In the genomic region with DNA sequence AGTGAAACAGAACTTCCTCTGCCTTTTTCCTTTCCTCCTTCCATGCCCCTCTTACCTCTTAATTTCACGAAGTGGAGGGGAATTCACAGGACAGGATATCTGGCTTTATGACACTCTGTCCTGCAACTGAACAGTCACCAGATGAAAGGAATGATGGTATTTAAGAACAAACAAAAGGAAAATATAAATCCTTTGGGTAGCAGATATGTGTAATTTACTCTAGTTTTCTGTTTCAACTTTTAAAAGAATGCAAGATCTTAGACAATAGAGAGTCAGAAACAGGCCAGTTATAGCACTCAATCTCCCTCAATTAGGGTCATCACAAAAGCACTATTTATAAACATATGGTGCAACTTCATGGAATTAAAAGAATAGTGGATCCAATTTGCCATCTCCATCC, we compare ENCODE assay signal across 28 cellular contexts. TPM values are rescaled to one million over a fixed set of nuclear protein-coding genes. Genes with fewer than 3 reads are reported as not detected.
"Had no signal": no experiment of that assay in that cellular context is flagged by ENCODE, and none has a peak within 500 bp of the region (broad histone marks: within the 10 kb centered on the region; RNA-seq: fewer than 3 reads in every experiment).

No MANE protein-coding gene starts in this region.

- H3K9me3 ChIP-seq: esophagus squamous epithelium, gastrocnemius medialis, heart right ventricle, left lung, lower lobe of right lung, mucosa of descending colon had no signal

- H3K27ac ChIP-seq: coronary artery, dorsolateral prefrontal cortex, epithelial cell of prostate, esophagus squamous epithelium, gastrocnemius medialis, heart right ventricle, left lung, lower lobe of right lung had no signal

- FAIRE-seq: colon, endothelial cell of umbilical vein, islet of Langerhans, keratinocyte had no signal

- H3K4me1 Mint-ChIP-seq: naive B cell had no signal

- H3K27ac Mint-ChIP-seq: mesothelial cell of epicardium, naive B cell had no signal

- H3K4me3 Mint-ChIP-seq: mesothelial cell of epicardium, naive B cell had no signal

- H3K9me3 Mint-ChIP-seq: mesothelial cell of epicardium had no signal

- H3K36me3 Mint-ChIP-seq: mesothelial cell of epicardium, naive B cell had no signal

- ATAC-seq: esophagus mucosa, gastrocnemius medialis, heart right ventricle, left cardiac atrium, left lung, left ventricle myocardium superior, lower lobe of right lung, mucosa of descending colon had no signal

- H3K27me3 ChIP-seq: gastrocnemius medialis, left lung had no signal

- H3K4me3 ChIP-seq: coronary artery, dorsolateral prefrontal cortex, esophagus squamous epithelium, gastrocnemius medialis, heart right ventricle, left lung, lower lobe of right lung, mucosa of descending colon had no signal

- H3K4me1 ChIP-seq: esophagus squamous epithelium, gastrocnemius medialis, heart right ventricle, left lung, lower lobe of right lung had no signal

- H3K36me3 ChIP-seq: esophagus squamous epithelium, gastrocnemius medialis, heart right ventricle, left lung, lower lobe of right lung had no signal

- DNase-seq: dermis blood vessel endothelial cell; dorsolateral prefrontal cortex; effector CD4-positive, alpha-beta T cell; effector memory CD4-positive, alpha-beta T cell; erythroblast; esophagus squamous epithelium; foreskin fibroblast; foreskin melanocyte; gastrocnemius medialis; head of caudate nucleus; heart right ventricle; hippocampal formation; left cardiac atrium; left lung; left ventricle myocardium superior; lower lobe of right lung; mesenchymal stem cell; mucosa of descending colon; naive B cell had no signal

RNA-seq across cellular contexts. Expression of a gene that starts 25.0 kb away (rescaled TPM):
- total RNA-seq: left ventricle myocardium superior, lower lobe of right lung, mesenteric fat pad had no signal
